Comparison of ENCODE assay signal across 19 cellular contexts in the genomic region with DNA sequence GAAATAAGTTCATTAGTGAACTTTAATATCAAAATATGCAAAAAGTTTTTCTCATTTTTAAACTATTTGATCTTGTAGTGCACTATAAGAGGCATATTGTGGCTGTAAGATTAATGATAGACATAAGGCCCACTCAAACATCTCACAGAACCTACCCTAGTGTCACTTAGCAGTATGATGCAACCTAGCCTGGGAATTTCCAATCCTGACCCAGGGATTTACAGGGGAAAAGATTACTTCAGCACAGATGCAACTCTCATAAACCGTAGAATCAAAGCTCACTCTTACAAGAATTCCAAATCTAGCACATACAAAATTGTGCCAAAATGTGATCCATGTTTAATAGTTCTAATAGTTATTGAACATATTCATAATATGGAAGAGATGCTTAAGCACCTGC.
DNase-seq lines count a peak whose midpoint lies in the region; ATAC-seq and TF ChIP-seq lines count a peak whose summit lies in the region.
"Had no signal": no experiment of that assay in that cellular context is flagged by ENCODE, and none has a peak within 500 bp of the region (broad histone marks: within the 10 kb centered on the region; RNA-seq: fewer than 3 reads in every experiment).

No MANE protein-coding gene starts in this region.

- H3K79me2 ChIP-seq in HCT116 (ENCODE audit: insufficient read depth, low read length) (no peaks in the 10 kb centered on the region), smooth muscle cell (ENCODE audit: low read depth) (no peaks in the 10 kb centered on the region)

- H3K27me3 ChIP-seq in HCT116 (ENCODE audit: insufficient read depth, low read length) (no peaks in the 10 kb centered on the region), smooth muscle cell (ENCODE audit: low read depth) (no peaks in the 10 kb centered on the region)

- POLR2A ChIA-PET in HCT116 (lab: Charles Lee) = no interaction called here

- TF ChIP-seq POLR2A in HCT116 (IDR thresholded peaks at IDR 0.05; ENCODE audit: borderline replicate concordance, extremely low read depth, insufficient read depth, insufficient read length) = no peak

- H3K9me3 ChIP-seq in HCT116 (ENCODE audit: control insufficient read depth in 1 of 2, insufficient read depth in 1 of 2, low read depth in 1 of 2, low read length in 2 of 2) = no peaks in the 10 kb centered on the region
- no peaks in the 10 kb centered on the region for H3K9me3 ChIP-seq in SK-N-MC (ENCODE audit: low read depth, low read length)
- H3K9me3 ChIP-seq in smooth muscle cell (replicated peaks; ENCODE audit: low read depth) = no peaks in the 10 kb centered on the region

- H3F3A ChIP-seq in smooth muscle cell (ENCODE audit: low read depth) = no peaks in the 10 kb centered on the region

- BruUV-seq in HCT116 (replicated peaks; lab: Mats Ljungman, UMichigan) = no TSS peak

- DNase-seq in HCT116 (ENCODE audit: low read depth, low spot score) (no peak), SK-N-MC (ENCODE audit: low read depth, low spot score) (peak; percentile 14), fibroblast of villous mesenchyme (ENCODE audit: low read depth) (peak; percentile 50), smooth muscle cell (lab: John Stamatoyannopoulos, UW; ENCODE audit: unreplicated experiment) (no peak), 8988T (no peak), omental fat pad (ENCODE audit: low spot score) (no peak)
- DNase-seq: AML-193, GDM1, HCEC 1CT, NCI-H1092 treated with DMSO at 0.1 percent for 48 hours, NCI-H146, NCI-H2029 treated with DMSO at 0.1 percent for 48 hours, NCI-H446 treated with DMSO at 0.1 percent for 48 hours, NCI-H69, SHP77 treated with DMSO at 0.1 percent for 48 hours had no signal

- no peak overlapping the region for H3K27ac ChIP-seq in HCT116 (ENCODE audit: low read depth, low read length)
- H3K27ac ChIP-seq in SK-N-MC = peak overlapping the region; percentile 39; the same call in 1 of the 2 replicates
- peak overlapping the region; percentile 3 for H3K27ac ChIP-seq in smooth muscle cell (ENCODE audit: low read depth)
- H3K27ac ChIP-seq: C4-2B had no signal

- RAD21 ChIA-PET in HCT116 (lab: Charles Lee; ENCODE audit: low non-redundant PET in 1 of 2, low total read pairs in 2 of 2, uncharacterized antibody in 2 of 2, unreplicated experiment in 2 of 2) = no interaction called here

- CTCF ChIA-PET in HCT116 (lab: Charles Lee) = no interaction called here

- no peaks in the 10 kb centered on the region for H3K9me2 ChIP-seq in HCT116 (ENCODE audit: insufficient read depth)

- H3K4me1 ChIP-seq in HCT116 (ENCODE audit: control insufficient read depth in 1 of 2, insufficient read depth in 2 of 2, low read length in 2 of 2) (no peaks in the 10 kb centered on the region), smooth muscle cell (ENCODE audit: low read depth) (no peaks in the 10 kb centered on the region)

- no peaks in the 10 kb centered on the region for H4K20me1 ChIP-seq in HCT116 (ENCODE audit: insufficient read depth)
- H4K20me1 ChIP-seq in smooth muscle cell (ENCODE audit: low read depth) = no peaks in the 10 kb centered on the region

- no peak overlapping the region for H3K4me3 ChIP-seq in HCT116 (replicated peaks in 1 of 2; ENCODE audit: low read depth in 1 of 2, low read length in 2 of 2)
- no peak overlapping the region for H3K4me3 ChIP-seq in SK-N-MC
- H3K4me3 ChIP-seq in fibroblast of villous mesenchyme (ENCODE audit: low read depth, low read length) = no peak overlapping the region
- H3K4me3 ChIP-seq in smooth muscle cell = no peak overlapping the region
- H3K4me3 ChIP-seq: K562 had no signal

- TF ChIP-seq CTCF in HCT116 (IDR thresholded peaks at IDR 0.05 in 2 of 3, conservative IDR thresholded peaks at IDR 0.05 in 1 of 3; ENCODE audit: borderline replicate concordance in 1 of 3, insufficient read depth in 1 of 3, low read depth in 2 of 3, low read length in 2 of 3) (no peak), fibroblast of villous mesenchyme (IDR thresholded peaks at IDR 0.05; ENCODE audit: insufficient read depth, low read depth, low read length) (no peak), smooth muscle cell (IDR thresholded peaks at IDR 0.05; ENCODE audit: borderline replicate concordance, insufficient read depth, poor library complexity, severe bottlenecking) (no peak), omental fat pad (IDR thresholded peaks at IDR 0.05) (no peak)

- WGBS in smooth muscle cell (ENCODE audit: low lambda C conversion rate) = 21% methylated on average over 1 of the region's 1 CpG

- H2AFZ ChIP-seq in HCT116 (ENCODE audit: low read depth, low read length, poor library complexity, severe bottlenecking) = no peak overlapping the region
- no peak overlapping the region for H2AFZ ChIP-seq in smooth muscle cell (ENCODE audit: low read depth)

- H3K9ac ChIP-seq in HCT116 (ENCODE audit: low read length) (no peak overlapping the region), SK-N-MC (ENCODE audit: insufficient read length) (no peak overlapping the region), smooth muscle cell (ENCODE audit: low read depth) (no peak overlapping the region)

- ATAC-seq in HCT116 (no peak), HG02884 (IDR thresholded peaks at IDR 0.05; ENCODE audit: unreplicated experiment) (no peak), omental fat pad (ENCODE audit: low FRiP score) (no peak)
- ATAC-seq: K562, SK-N-SH treated with all-trans-retinoic acid at 6 μM for 48 hours had no signal

- TF ChIP-seq RAD21 in HCT116 (IDR thresholded peaks at IDR 0.05; ENCODE audit: low read depth) = no peak

- intact Hi-C loops in HCT116 (cut with micrococcal nuclease) = no loop called here

- H3K4me2 ChIP-seq in HCT116 (ENCODE audit: low read length) = no peak overlapping the region
- H3K4me2 ChIP-seq in smooth muscle cell = peak overlapping the region; percentile 8

- H3K36me3 ChIP-seq in HCT116 (ENCODE audit: control insufficient read depth in 1 of 2, insufficient read depth in 2 of 2, low read length in 2 of 2) = no peaks in the 10 kb centered on the region
- no peaks in the 10 kb centered on the region for H3K36me3 ChIP-seq in SK-N-MC (ENCODE audit: insufficient read depth, low read length)
- H3K36me3 ChIP-seq in smooth muscle cell (ENCODE audit: low read depth) = no peaks in the 10 kb centered on the region

TF ChIP-seq in HCT116, 20 proteins besides CTCF, POLR2A, EP300 and RAD21:
- no peak for TF ChIP-seq REST (IDR thresholded peaks at IDR 0.05; ENCODE audit: low read depth)
- 0 out of 2 replicates have a peak, but pooled peaks have one; percentile 25 for TF ChIP-seq CEBPB (IDR thresholded peaks at IDR 0.05; ENCODE audit: low read depth)
- no peak for TF ChIP-seq EZH2 (IDR thresholded peaks at IDR 0.05)

Comparison
In these comparisons a context has a peak if more than half of its experiments do, and no peak if none do; other contexts are left out.
1. DNase-seq: peak in SK-N-MC (single experiment) and fibroblast of villous mesenchyme (single experiment); none in HCT116 (single experiment), smooth muscle cell (single experiment), 8988T (single experiment) and omental fat pad (single experiment).